11 cellular contexts compared by ENCODE assay signal in genomic region chr9:121277518-121278275, GRCh38. TPM values are rescaled to one million over a fixed set of nuclear protein-coding genes. Genes with fewer than 3 reads are reported as not detected.
DNase-seq lines count a peak whose midpoint lies in the region; TF ChIP-seq lines count a peak whose summit lies in the region.
"Had no signal": no experiment of that assay in that cellular context is flagged by ENCODE, and none has a peak within 500 bp of the region (broad histone marks: within the 10 kb centered on the region; RNA-seq: fewer than 3 reads in every experiment).

No MANE protein-coding gene starts in this region.

- 55 to 79% (median 72%) methylated on average over 3 of the region's 3 CpGs for WGBS in stomach, 5 donors

- TF ChIP-seq CTCF in HL-60 (IDR thresholded peaks at IDR 0.05; ENCODE audit: insufficient read depth, low read length) (no peak), breast epithelium (IDR thresholded peaks at IDR 0.05) (no peak), stomach (IDR thresholded peaks at IDR 0.05) (no peak), GM20000 (IDR thresholded peaks at IDR 0.05; ENCODE audit: extremely low read depth, missing control alignments) (no peak)

- H3K9me3 Mint-ChIP-seq in activated CD4-positive, alpha-beta T cell treated with anti-CD3 and anti-CD28 coated beads, Interleukin-2, amount 10 ng/mL, durations not matched to agents 24 days and 14 days, result no peaks in the 10 kb centered on the region
- H3K9me3 Mint-ChIP-seq: neural crest cell had no signal

- no peak overlapping the region for H3K4me3 Mint-ChIP-seq in activated CD4-positive, alpha-beta T cell treated with anti-CD3 and anti-CD28 coated beads, Interleukin-2, amount 10 ng/mL, durations not matched to agents 24 days and 14 days

- H3K9me3 ChIP-seq in breast epithelium, result no peaks in the 10 kb centered on the region
- H3K9me3 ChIP-seq in stomach, result no peaks in the 10 kb centered on the region

- TF ChIP-seq POLR2A in breast epithelium (IDR thresholded peaks at IDR 0.05) (no peak), stomach (IDR thresholded peaks at IDR 0.05) (no peak)

- H3K36me3 Mint-ChIP-seq in activated CD4-positive, alpha-beta T cell treated with anti-CD3 and anti-CD28 coated beads, Interleukin-2, amount 10 ng/mL, durations not matched to agents 24 days and 14 days (ENCODE audit: low read depth), result no peaks in the 10 kb centered on the region

- H3K27ac ChIP-seq in HL-60 (replicated peaks), result peak overlapping the region; percentile 22
- H3K27ac ChIP-seq in breast epithelium, result peak overlapping the region; percentile 98 to 99
- H3K27ac ChIP-seq in stomach, result peak overlapping the region; percentile 61 to 97 (median 96)

- TF ChIP-seq EP300 in stomach (IDR thresholded peaks at IDR 0.05), result no peak

- H3K4me1 Mint-ChIP-seq in activated CD4-positive, alpha-beta T cell treated with anti-CD3 and anti-CD28 coated beads, Interleukin-2, amount 10 ng/mL, durations not matched to agents 24 days and 14 days, result peaks cover 12% of the 10 kb centered on the region

- H3K36me3 ChIP-seq in breast epithelium, result no peaks in the 10 kb centered on the region
- peaks cover 0 to 11% (median 0%) of the 10 kb centered on the region in 4 donors for H3K36me3 ChIP-seq in stomach

- H3K27me3 Mint-ChIP-seq in activated CD4-positive, alpha-beta T cell treated with anti-CD3 and anti-CD28 coated beads, Interleukin-2, amount 10 ng/mL, durations not matched to agents 24 days and 14 days, result peaks cover 2% of the 10 kb centered on the region

- no peaks in the 10 kb centered on the region for H3K27me3 ChIP-seq in HL-60 (ENCODE audit: insufficient read depth, poor library complexity, severe bottlenecking)
- no peaks in the 10 kb centered on the region for H3K27me3 ChIP-seq in breast epithelium
- H3K27me3 ChIP-seq in stomach, result no peaks in the 10 kb centered on the region

- no peak overlapping the region for H3K4me3 ChIP-seq in HL-60 (replicated peaks; ENCODE audit: insufficient read depth, low read length)
- peak overlapping the region in 1 of 3 donors; percentile 30 for H3K4me3 ChIP-seq in breast epithelium
- H3K4me3 ChIP-seq in stomach, result no peak overlapping the region

- peaks cover 37 to 48% of the 10 kb centered on the region in 2 donors for H3K4me1 ChIP-seq in breast epithelium
- peaks cover 64 to 100% (median 92%) of the 10 kb centered on the region in 4 donors for H3K4me1 ChIP-seq in stomach

- intact Hi-C loops in breast epithelium (cut with DNase I; ENCODE audit: low total_unique reads) (no loop called here), stomach (cut with DNase I; ENCODE audit: low total_unique reads) (no loop called here)
- intact Hi-C loops in activated CD4-positive, alpha-beta T cell treated with anti-CD3 and anti-CD28 coated beads, Interleukin-2, amount 10 ng/mL, durations not matched to agents 24 days and 14 days (cut with micrococcal nuclease), result loop anchor here (2.0 to 5.0 kb wide), 3 partner anchors 43 to 123 kb away; no protein-coding TSS in a partner anchor

- no peak overlapping the region for H3K27ac Mint-ChIP-seq in activated CD4-positive, alpha-beta T cell treated with anti-CD3 and anti-CD28 coated beads, Interleukin-2, amount 10 ng/mL, durations not matched to agents 24 days and 14 days

- DNase-seq in HL-60 (ENCODE audit: low read depth in 1 of 2, low spot score in 1 of 2) (no peak), breast epithelium (ENCODE audit: low spot score in 2 of 2) (no peak), kidney tubule cell (ENCODE audit: low spot score) (peak; percentile 13), stomach (no peak), medulla oblongata (ENCODE audit: extremely low spot score) (no peak), GM20000 (ENCODE audit: low spot score) (no peak)
- DNase-seq in activated CD4-positive, alpha-beta T cell treated with anti-CD3 and anti-CD28 coated beads, Interleukin-2, amount 10 ng/mL, durations not matched to agents 24 days and 14 days, result no peak
- DNase-seq in activated CD4-positive, CD25-positive, alpha-beta regulatory T cell (lab: John Stamatoyannopoulos, UW), result no peak
- DNase-seq: activated gamma-delta T cell, NCI-H1092 treated with DMSO at 0.1 percent for 48 hours had no signal

RNA-seq across cellular contexts. Expression of gene GSN, which starts 9.7 kb away (rescaled TPM):
- over 10,000 TPM in 1 of 3 donors, 1,000 to 10,000 TPM in 2; 1,290 to 13,922 (median 1,437) TPM for total RNA-seq in breast epithelium
- 100 to 1,000 TPM; 385 to 909 (median 565) TPM for total RNA-seq in stomach
- 100 to 1,000 TPM; 215 to 742 (median 424) TPM for polyA plus RNA-seq in stomach
- 1.4 and 1.5 TPM in 2 replicates for total RNA-seq in activated CD4-positive, alpha-beta T cell treated with anti-CD3 and anti-CD28 coated beads, Interleukin-2, amount 10 ng/mL, durations not matched to agents 24 days and 14 days

Comparison
In these comparisons a context has a peak if more than half of its experiments do, and no peak if none do; other contexts are left out.
1. H3K27ac ChIP-seq: peak in every context shown above with its lines; median percentile 98 in breast epithelium; 96 in stomach; 22 in HL-60.
2. RNA of gene GSN, which starts 9.7 kb away (total RNA-seq): 1,290 to 13,922 TPM in breast epithelium and 385 to 909 TPM in stomach; 1.4 to 1.5 TPM in activated CD4-positive, alpha-beta T cell treated with anti-CD3 and anti-CD28 coated beads, Interleukin-2, amount 10 ng/mL, durations not matched to agents 24 days and 14 days; every median in the first group is over 100 times any median in the second.